In genomic region chr16:57669476-57670162, GRCh38 we compare ENCODE assay signal across 26 cellular contexts. TPM values are rescaled to one million over a fixed set of nuclear protein-coding genes. Genes with fewer than 3 reads are reported as not detected.
DNase-seq lines count a peak whose midpoint lies in the region; ATAC-seq and TF ChIP-seq lines count a peak whose summit lies in the region.
"Had no signal": no experiment of that assay in that cellular context is flagged by ENCODE, and none has a peak within 500 bp of the region (broad histone marks: within the 10 kb centered on the region; RNA-seq: fewer than 3 reads in every experiment).

No MANE protein-coding gene starts in this region.

- H3K27ac Mint-ChIP-seq in central memory CD8-positive, alpha-beta T cell (ENCODE audit: low read depth), result peak overlapping the region; percentile 75
- H3K27ac Mint-ChIP-seq: activated naive CD4-positive, alpha-beta T cell treated with anti-CD3 and anti-CD28 coated beads, Interleukin-2, amount 50 U/mL, for 72 hours; activated T-helper 1 cell treated with anti-CD3 and anti-CD28 coated beads, Interleukin-12 subunit alpha, Interleukin-12 subunit beta, Interleukin-2, Interleukin-4 antibody, amounts not matched to agents 30 ng/mL and 10 ng/mL and 1 ng/mL, durations not matched to agents 14 hours and 24 hours and 36 hours; stimulated activated naive B cell treated with anti-CD40 and anti-IgM and Interleukin-4, amounts not matched to agents 10 μg/mL and 1 μg/mL and 100 μg/mL, for 72 hours; T-helper 2 cell treated with Interferon-gamma antibody and Interleukin-4, amounts not matched to agents 5 μg/mL and 100 μg/mL, for 36 hours had no signal

- no peak for ATAC-seq in central memory CD8-positive, alpha-beta T cell (replicated peaks; ENCODE audit: extremely low read depth, poor library complexity, severe bottlenecking)
- no peak for ATAC-seq in GM21390 (IDR thresholded peaks at IDR 0.05; ENCODE audit: unreplicated experiment)
- ATAC-seq: activated naive CD4-positive, alpha-beta T cell treated with anti-CD3 and anti-CD28 coated beads, Interleukin-2, amount 50 U/mL, for 72 hours; left cardiac atrium; stimulated activated naive B cell treated with anti-CD40 and anti-IgM and Interleukin-4, amounts not matched to agents 10 μg/mL and 1 μg/mL and 100 μg/mL, for 72 hours had no signal

- H3K9me3 Mint-ChIP-seq in central memory CD8-positive, alpha-beta T cell, result no peaks in the 10 kb centered on the region
- H3K9me3 Mint-ChIP-seq: activated naive CD4-positive, alpha-beta T cell treated with anti-CD3 and anti-CD28 coated beads, Interleukin-2, amount 50 U/mL, for 72 hours; activated T-helper 1 cell treated with anti-CD3 and anti-CD28 coated beads, Interleukin-12 subunit alpha, Interleukin-12 subunit beta, Interleukin-2, Interleukin-4 antibody, amounts not matched to agents 30 ng/mL and 10 ng/mL and 1 ng/mL, durations not matched to agents 14 hours and 24 hours and 36 hours; naive B cell; stimulated activated naive B cell treated with anti-CD40 and anti-IgM and Interleukin-4, amounts not matched to agents 10 μg/mL and 1 μg/mL and 100 μg/mL, for 72 hours; T-helper 2 cell treated with Interferon-gamma antibody and Interleukin-4, amounts not matched to agents 5 μg/mL and 100 μg/mL, for 36 hours had no signal

- H3K27ac ChIP-seq in HL-60 (replicated peaks), result peak overlapping the region; percentile 80
- H3K27ac ChIP-seq in neutrophil, result peak overlapping the region; percentile 98
- no peak overlapping the region for H3K27ac ChIP-seq in colonic mucosa
- H3K27ac ChIP-seq: pancreas, SK-N-MC, testis, vagina had no signal

- no peaks in the 10 kb centered on the region for H3K27me3 Mint-ChIP-seq in central memory CD8-positive, alpha-beta T cell

- no peak overlapping the region for H3K9ac ChIP-seq in colonic mucosa (ENCODE audit: low read depth in 2 of 2, low read length in 2 of 2)

- H3K27me3 ChIP-seq in HL-60 (ENCODE audit: insufficient read depth, poor library complexity, severe bottlenecking) (no peaks in the 10 kb centered on the region), neutrophil (no peaks in the 10 kb centered on the region), colonic mucosa (no peaks in the 10 kb centered on the region)
- H3K27me3 ChIP-seq: pancreas, testis, vagina had no signal

- peaks cover 9% of the 10 kb centered on the region for H3K36me3 Mint-ChIP-seq in central memory CD8-positive, alpha-beta T cell (ENCODE audit: insufficient read depth)
- H3K36me3 Mint-ChIP-seq: activated naive CD4-positive, alpha-beta T cell treated with anti-CD3 and anti-CD28 coated beads, Interleukin-2, amount 50 U/mL, for 72 hours; naive B cell; stimulated activated naive B cell treated with anti-CD40 and anti-IgM and Interleukin-4, amounts not matched to agents 10 μg/mL and 1 μg/mL and 100 μg/mL, for 72 hours had no signal

- no peak overlapping the region; the same call in 1 of the 2 replicates for H3K4me3 ChIP-seq in HL-60 (replicated peaks; ENCODE audit: insufficient read depth, low read length)
- H3K4me3 ChIP-seq in neutrophil (ENCODE audit: low read depth in 1 of 2, low read length in 1 of 2), result peak overlapping the region; percentile 71 to 100
- H3K4me3 ChIP-seq in colonic mucosa, result no peak overlapping the region
- H3K4me3 ChIP-seq: pancreas, SK-N-MC, testis, vagina had no signal

- H3K4me1 ChIP-seq in neutrophil (ENCODE audit: control insufficient read depth in 1 of 2, insufficient read depth in 1 of 2, low read depth in 1 of 2, low read length in 1 of 2), result peaks cover 91 to 95% of the 10 kb centered on the region in 2 experiments
- H3K4me1 ChIP-seq in colonic mucosa, result no peaks in the 10 kb centered on the region
- H3K4me1 ChIP-seq: pancreas, testis, vagina had no signal

- H3K9me3 ChIP-seq in neutrophil (no peaks in the 10 kb centered on the region), colonic mucosa (no peaks in the 10 kb centered on the region)
- H3K9me3 ChIP-seq: pancreas, testis, vagina had no signal

- intact Hi-C loops in colonic mucosa (cut with DNase I), result no loop called here

- DNase-seq in NK-92 treated with Interleukin-12 subunit alpha and Interleukin-12 subunit beta, amount 100 ng/mL, for 24 hours (lab: John Stamatoyannopoulos, UW), result peak; percentile 51
- no peak for DNase-seq in NK-92 (lab: John Stamatoyannopoulos, UW; ENCODE audit: unreplicated experiment)
- peak; percentile 36 to 65 for DNase-seq in HL-60 (ENCODE audit: low read depth in 1 of 2, low spot score in 1 of 2)
- DNase-seq in central memory CD8-positive, alpha-beta T cell (ENCODE audit: low spot score in 2 of 2), result no peak
- no peak for DNase-seq in activated CD4-positive, CD25-positive, alpha-beta regulatory T cell (lab: John Stamatoyannopoulos, UW)
- no peak for DNase-seq in colonic mucosa
- DNase-seq: activated CD4-positive, alpha-beta T cell treated with anti-CD3 and anti-CD28 coated beads, Interleukin-2, amount 50 U/mL, for 1 hour; head of caudate nucleus; left cardiac atrium; naive B cell; stimulated activated CD4-positive, alpha-beta T cell treated with anti-CD3 and anti-CD28 coated beads, Interleukin-4, amount 100 ng/mL, for 1 hour; stimulated activated naive B cell treated with anti-CD40 and anti-IgM and Interleukin-4, amounts not matched to agents 10 μg/mL and 1 μg/mL and 100 μg/mL, for 72 hours; testis had no signal

- H3K36me3 ChIP-seq in neutrophil (peaks cover 30% of the 10 kb centered on the region), colonic mucosa (no peaks in the 10 kb centered on the region)
- H3K36me3 ChIP-seq: pancreas, vagina had no signal

- no peak overlapping the region for H3K4me3 Mint-ChIP-seq in central memory CD8-positive, alpha-beta T cell
- H3K4me3 Mint-ChIP-seq: activated T-helper 1 cell treated with anti-CD3 and anti-CD28 coated beads, Interleukin-12 subunit alpha, Interleukin-12 subunit beta, Interleukin-2, Interleukin-4 antibody, amounts not matched to agents 30 ng/mL and 10 ng/mL and 1 ng/mL, durations not matched to agents 14 hours and 24 hours and 36 hours; stimulated activated naive B cell treated with anti-CD40 and anti-IgM and Interleukin-4, amounts not matched to agents 10 μg/mL and 1 μg/mL and 100 μg/mL, for 72 hours; T-helper 2 cell treated with Interferon-gamma antibody and Interleukin-4, amounts not matched to agents 5 μg/mL and 100 μg/mL, for 36 hours had no signal

- TF ChIP-seq CTCF in HL-60 (IDR thresholded peaks at IDR 0.05; ENCODE audit: insufficient read depth, low read length), result no peak
- peak; percentile 64 for TF ChIP-seq CTCF in neutrophil (IDR thresholded peaks at IDR 0.05)
- no peak for TF ChIP-seq CTCF in colonic mucosa (IDR thresholded peaks at IDR 0.05)

- peaks cover 11% of the 10 kb centered on the region for H3K4me1 Mint-ChIP-seq in central memory CD8-positive, alpha-beta T cell
- H3K4me1 Mint-ChIP-seq: naive B cell; stimulated activated naive B cell treated with anti-CD40 and anti-IgM and Interleukin-4, amounts not matched to agents 10 μg/mL and 1 μg/mL and 100 μg/mL, for 72 hours had no signal

RNA-seq across cellular contexts. Expression of gene ADGRG3, which starts 1.5 kb away (rescaled TPM):
- under 1 TPM; 0.27 to 0.82 TPM for total RNA-seq in colonic mucosa
- total RNA-seq: A673; activated T-helper 1 cell treated with anti-CD3 and anti-CD28 coated beads, Interleukin-12 subunit alpha, Interleukin-12 subunit beta, Interleukin-2, Interleukin-4 antibody, amounts not matched to agents 30 ng/mL and 10 ng/mL and 1 ng/mL, durations not matched to agents 14 hours and 24 hours and 36 hours; astrocyte; RPMI7951 had no signal

RNA-seq across cellular contexts. Expression of gene DRC7, which starts 25.0 kb away (rescaled TPM):
- total RNA-seq in colonic mucosa, result not detected
- total RNA-seq: A673; activated naive CD4-positive, alpha-beta T cell treated with anti-CD3 and anti-CD28 coated beads, Interleukin-2, amount 50 U/mL, for 72 hours; activated T-helper 1 cell treated with anti-CD3 and anti-CD28 coated beads, Interleukin-12 subunit alpha, Interleukin-12 subunit beta, Interleukin-2, Interleukin-4 antibody, amounts not matched to agents 30 ng/mL and 10 ng/mL and 1 ng/mL, durations not matched to agents 14 hours and 24 hours and 36 hours; astrocyte; epithelial cell of proximal tubule; left cardiac atrium; mesenteric fat pad; RPMI7951; vagina had no signal

RNA-seq across cellular contexts. Expression of gene ADGRG1, which starts 41.2 kb away (rescaled TPM):
- 100 to 1,000 TPM in 1 of 2 donors, 10 to 100 TPM in 1; 68.9 to 126 TPM for total RNA-seq in colonic mucosa

Comparison
In these comparisons a context has a peak if more than half of its experiments do, and no peak if none do; other contexts are left out.
1. DNase-seq: peak in NK-92 treated with Interleukin-12 subunit alpha and Interleukin-12 subunit beta, amount 100 ng/mL, for 24 hours (single experiment) and HL-60 (2 of 2); none in NK-92 (single experiment), central memory CD8-positive, alpha-beta T cell (0 of 2), activated CD4-positive, CD25-positive, alpha-beta regulatory T cell (0 of 4) and colonic mucosa (single experiment).
2. H3K4me3 ChIP-seq: peak in neutrophil (2 of 2); none in HL-60 (single experiment) and colonic mucosa (single experiment).